In the genomic region with DNA sequence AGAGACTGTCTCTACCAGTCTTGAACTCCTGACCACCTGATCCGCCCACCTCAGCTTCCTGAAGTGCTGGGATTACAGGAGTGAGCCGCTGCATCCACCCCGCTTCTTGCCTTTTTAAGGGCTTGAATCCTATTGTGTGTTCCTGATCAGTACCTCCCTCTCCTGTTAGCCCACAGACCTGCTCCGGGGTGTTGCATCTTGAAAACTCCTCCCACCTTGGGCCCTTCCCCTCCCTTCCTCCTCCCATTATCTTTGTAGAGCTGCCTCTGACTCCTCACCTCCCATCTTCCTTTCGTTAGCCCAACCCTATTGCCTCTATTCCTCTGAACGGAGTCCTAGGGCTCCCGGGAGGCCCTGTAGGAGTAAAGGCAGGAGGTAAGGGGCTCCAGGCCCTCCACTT, we compare ENCODE assay signal across 17 cellular contexts. TPM values are rescaled to one million over a fixed set of nuclear protein-coding genes. Genes with fewer than 3 reads are reported as not detected.
DNase-seq lines count a peak whose midpoint lies in the region; ATAC-seq and TF ChIP-seq lines count a peak whose summit lies in the region.
"Had no signal": no experiment of that assay in that cellular context is flagged by ENCODE, and none has a peak within 500 bp of the region (broad histone marks: within the 10 kb centered on the region; RNA-seq: fewer than 3 reads in every experiment).

No MANE protein-coding gene starts in this region.

- no peaks in the 10 kb centered on the region for H3K27me3 Mint-ChIP-seq in activated T-cell treated with anti-CD3 and anti-CD28 coated beads, Interleukin-2, amount 50 U/mL, for 24 hours
- peaks cover 26% of the 10 kb centered on the region for H3K27me3 Mint-ChIP-seq in activated T-cell treated with anti-CD3 and anti-CD28 coated beads, Interleukin-2, amount 50 U/mL, for 72 hours (ENCODE audit: low read depth)
- H3K27me3 Mint-ChIP-seq in endodermal cell (ENCODE audit: insufficient read depth) = peaks cover 3% of the 10 kb centered on the region
- no peaks in the 10 kb centered on the region for H3K27me3 Mint-ChIP-seq in stimulated activated memory B cell treated with anti-CD40 and anti-IgM and Interleukin-4, amounts not matched to agents 10 μg/mL and 1 μg/mL and 100 μg/mL, for 72 hours
- no peaks in the 10 kb centered on the region for H3K27me3 Mint-ChIP-seq in CD4-positive, alpha-beta memory T cell
- H3K27me3 Mint-ChIP-seq: activated naive CD4-positive, alpha-beta T cell treated with anti-CD3 and anti-CD28 coated beads, Interleukin-2, amount 50 U/mL, for 24 hours had no signal

- TF ChIP-seq CTCF in OCI-LY3 (IDR thresholded peaks at IDR 0.05; ENCODE audit: low read depth, low read length) = no peak
- peak; percentile 35 for TF ChIP-seq CTCF in endodermal cell (conservative IDR thresholded peaks at IDR 0.05)

- H3K9ac ChIP-seq in OCI-LY3 (ENCODE audit: low read length) (peak overlapping the region; percentile 25; the same call in 1 of the 2 replicates), endodermal cell (ENCODE audit: extremely low read depth, low read length, poor library complexity, severe bottlenecking) (no peak overlapping the region)

- intact Hi-C loops in CD4-positive, alpha-beta memory T cell (cut with micrococcal nuclease) = loop anchor here (10.0 kb wide), 1 partner anchor 46 kb away; a partner anchor contains a TSS

- H3K4me3 ChIP-seq in OCI-LY3 (ENCODE audit: low read length) (no peak overlapping the region), endodermal cell (ENCODE audit: low read length) (no peak overlapping the region)
- H3K4me3 ChIP-seq in CD4-positive, alpha-beta memory T cell (ENCODE audit: low read length in 2 of 2) = no peak overlapping the region
- H3K4me3 ChIP-seq: PC-9, SK-N-MC had no signal

- H4K20me1 ChIP-seq in OCI-LY3 (ENCODE audit: insufficient read depth, low read length) = no peaks in the 10 kb centered on the region

- peaks cover 81% of the 10 kb centered on the region for H3K4me1 ChIP-seq in OCI-LY3 (ENCODE audit: low read length)
- H3K4me1 ChIP-seq in endodermal cell (ENCODE audit: control insufficient read depth, insufficient read depth, low read length) = no peaks in the 10 kb centered on the region
- peaks cover 43% of the 10 kb centered on the region for H3K4me1 ChIP-seq in CD4-positive, alpha-beta memory T cell (ENCODE audit: insufficient read depth, low read length)

- H3K4me1 Mint-ChIP-seq in activated T-cell treated with anti-CD3 and anti-CD28 coated beads, Interleukin-2, amount 50 U/mL, for 24 hours (ENCODE audit: low read depth) = peaks cover 71% of the 10 kb centered on the region
- peaks cover 75% of the 10 kb centered on the region for H3K4me1 Mint-ChIP-seq in activated T-cell treated with anti-CD3 and anti-CD28 coated beads, Interleukin-2, amount 50 U/mL, for 72 hours (ENCODE audit: low read depth)
- no peaks in the 10 kb centered on the region for H3K4me1 Mint-ChIP-seq in endodermal cell
- peaks cover 84% of the 10 kb centered on the region for H3K4me1 Mint-ChIP-seq in stimulated activated memory B cell treated with anti-CD40 and anti-IgM and Interleukin-4, amounts not matched to agents 10 μg/mL and 1 μg/mL and 100 μg/mL, for 72 hours
- peaks cover 28 to 62% (median 40%) of the 10 kb centered on the region in 4 donors for H3K4me1 Mint-ChIP-seq in CD4-positive, alpha-beta memory T cell

- H3K36me3 ChIP-seq in OCI-LY3 (replicated peaks; ENCODE audit: low read depth, low read length) (no peaks in the 10 kb centered on the region), endodermal cell (ENCODE audit: control insufficient read depth, insufficient read depth, low read length) (no peaks in the 10 kb centered on the region)
- no peaks in the 10 kb centered on the region for H3K36me3 ChIP-seq in CD4-positive, alpha-beta memory T cell (ENCODE audit: insufficient read depth, low read length)

- H3K27ac ChIP-seq in OCI-LY3 (ENCODE audit: low read length) (peak overlapping the region; percentile 84; the same call in 1 of the 2 replicates), endodermal cell (ENCODE audit: low read depth, low read length) (no peak overlapping the region)
- H3K27ac ChIP-seq in CD4-positive, alpha-beta memory T cell (ENCODE audit: low read depth, low read length) = no peak overlapping the region
- H3K27ac ChIP-seq: PC-9, SK-N-MC had no signal

- H3K4me2 ChIP-seq in OCI-LY3 (ENCODE audit: low read length) = peak overlapping the region; percentile 27; the same call in 1 of the 2 replicates
- H3K4me2 ChIP-seq: PC-9 had no signal

- CTCF ChIA-PET in CD4-positive, alpha-beta memory T cell (lab: Charles Lee; ENCODE audit: partially characterized antibody) = no interaction called here

- no peaks in the 10 kb centered on the region for H3K79me2 ChIP-seq in OCI-LY3 (ENCODE audit: low read length)

- no peaks in the 10 kb centered on the region for H3K36me3 Mint-ChIP-seq in activated T-cell treated with anti-CD3 and anti-CD28 coated beads, Interleukin-2, amount 50 U/mL, for 24 hours (ENCODE audit: low read depth)
- H3K36me3 Mint-ChIP-seq in activated T-cell treated with anti-CD3 and anti-CD28 coated beads, Interleukin-2, amount 50 U/mL, for 72 hours (ENCODE audit: insufficient read depth in 2 of 2) = peaks cover 0 to 3% of the 10 kb centered on the region in 2 donors
- H3K36me3 Mint-ChIP-seq in endodermal cell (ENCODE audit: low read depth) = no peaks in the 10 kb centered on the region
- no peaks in the 10 kb centered on the region for H3K36me3 Mint-ChIP-seq in stimulated activated memory B cell treated with anti-CD40 and anti-IgM and Interleukin-4, amounts not matched to agents 10 μg/mL and 1 μg/mL and 100 μg/mL, for 72 hours
- H3K36me3 Mint-ChIP-seq in CD4-positive, alpha-beta memory T cell = no peaks in the 10 kb centered on the region
- H3K36me3 Mint-ChIP-seq: activated naive CD4-positive, alpha-beta T cell treated with anti-CD3 and anti-CD28 coated beads, Interleukin-2, amount 50 U/mL, for 24 hours had no signal

- 66 to 85% methylated on average over 3 to 7 of the region's 7 CpGs for WGBS in endodermal cell (ENCODE audit: insufficient coverage in 1 of 2, insufficient read length in 1 of 2), 2 experiments

- no peak overlapping the region for H2AFZ ChIP-seq in OCI-LY3 (ENCODE audit: low read depth, low read length)
- H2AFZ ChIP-seq: PC-9 had no signal

- POLR2A ChIA-PET in CD4-positive, alpha-beta memory T cell (lab: Charles Lee; ENCODE audit: partially characterized antibody) = no interaction called here

- no peaks in the 10 kb centered on the region for H3K9me3 ChIP-seq in OCI-LY3 (ENCODE audit: insufficient read depth, low read length)
- H3K9me3 ChIP-seq in endodermal cell (ENCODE audit: control insufficient read depth, low read length) = peaks cover 8% of the 10 kb centered on the region
- no peaks in the 10 kb centered on the region for H3K9me3 ChIP-seq in CD4-positive, alpha-beta memory T cell (ENCODE audit: control insufficient read depth in 1 of 2, low read length in 2 of 2)

- no peaks in the 10 kb centered on the region for H3K27me3 ChIP-seq in OCI-LY3 (ENCODE audit: low read depth, low read length)
- no peaks in the 10 kb centered on the region for H3K27me3 ChIP-seq in endodermal cell (ENCODE audit: control insufficient read depth, insufficient read depth, low read length, poor library complexity, severe bottlenecking)
- no peaks in the 10 kb centered on the region for H3K27me3 ChIP-seq in CD4-positive, alpha-beta memory T cell (ENCODE audit: insufficient read depth, low read length)

- no peak for ATAC-seq in activated T-cell treated with anti-CD3 and anti-CD28 coated beads, Interleukin-2, amount 50 U/mL, for 72 hours (replicated peaks in 1 of 2)
- no peak for ATAC-seq in stimulated activated memory B cell treated with anti-CD40 and anti-IgM and Interleukin-4, amounts not matched to agents 10 μg/mL and 1 μg/mL and 100 μg/mL, for 72 hours
- ATAC-seq in HG03521 (IDR thresholded peaks at IDR 0.05; ENCODE audit: unreplicated experiment) = no peak

- no peaks in the 10 kb centered on the region for H3K9me3 Mint-ChIP-seq in activated T-cell treated with anti-CD3 and anti-CD28 coated beads, Interleukin-2, amount 50 U/mL, for 24 hours
- H3K9me3 Mint-ChIP-seq in activated T-cell treated with anti-CD3 and anti-CD28 coated beads, Interleukin-2, amount 50 U/mL, for 72 hours = peaks cover 0 to 1% of the 10 kb centered on the region in 2 donors
- H3K9me3 Mint-ChIP-seq in endodermal cell = peaks cover 6% of the 10 kb centered on the region
- no peaks in the 10 kb centered on the region for H3K9me3 Mint-ChIP-seq in stimulated activated memory B cell treated with anti-CD40 and anti-IgM and Interleukin-4, amounts not matched to agents 10 μg/mL and 1 μg/mL and 100 μg/mL, for 72 hours
- no peaks in the 10 kb centered on the region for H3K9me3 Mint-ChIP-seq in CD4-positive, alpha-beta memory T cell
- H3K9me3 Mint-ChIP-seq: activated naive CD4-positive, alpha-beta T cell treated with anti-CD3 and anti-CD28 coated beads, Interleukin-2, amount 50 U/mL, for 24 hours had no signal

- peak overlapping the region; percentile 22 for H3K27ac Mint-ChIP-seq in activated T-cell treated with anti-CD3 and anti-CD28 coated beads, Interleukin-2, amount 50 U/mL, for 24 hours
- H3K27ac Mint-ChIP-seq in activated T-cell treated with anti-CD3 and anti-CD28 coated beads, Interleukin-2, amount 50 U/mL, for 72 hours = no peak overlapping the region
- H3K27ac Mint-ChIP-seq in endodermal cell = no peak overlapping the region
- peak overlapping the region; percentile 74 for H3K27ac Mint-ChIP-seq in stimulated activated memory B cell treated with anti-CD40 and anti-IgM and Interleukin-4, amounts not matched to agents 10 μg/mL and 1 μg/mL and 100 μg/mL, for 72 hours
- H3K27ac Mint-ChIP-seq in CD4-positive, alpha-beta memory T cell = peak overlapping the region in 2 of 7 donors; percentile 43 to 61
- H3K27ac Mint-ChIP-seq: activated naive CD4-positive, alpha-beta T cell treated with anti-CD3 and anti-CD28 coated beads, Interleukin-2, amount 50 U/mL, for 24 hours had no signal

- DNase-seq in activated T-cell treated with anti-CD3 and anti-CD28 coated beads, Interleukin-2, amount 50 U/mL, for 24 hours = no peak
- no peak for DNase-seq in activated T-cell treated with anti-CD3 and anti-CD28 coated beads, Interleukin-2, amount 50 U/mL, for 72 hours
- DNase-seq in endodermal cell (peak; percentile 84), NK-92 (lab: John Stamatoyannopoulos, UW; ENCODE audit: unreplicated experiment) (no peak)
- DNase-seq in CD4-positive, alpha-beta memory T cell = no peak
- DNase-seq: activated CD8-positive, alpha-beta memory T cell treated with anti-CD3 and anti-CD28 coated beads, Interleukin-2, amount 50 U/mL, for 48 hours; Calu3; IMR-90; mammary epithelial cell; NCI-H1092; NCI-H2227 treated with DMSO at 0.1 percent for 48 hours; PC-9 had no signal

- H3K4me3 Mint-ChIP-seq in activated T-cell treated with anti-CD3 and anti-CD28 coated beads, Interleukin-2, amount 50 U/mL, for 24 hours = no peak overlapping the region
- H3K4me3 Mint-ChIP-seq in activated T-cell treated with anti-CD3 and anti-CD28 coated beads, Interleukin-2, amount 50 U/mL, for 72 hours = no peak overlapping the region
- H3K4me3 Mint-ChIP-seq in endodermal cell = no peak overlapping the region
- no peak overlapping the region for H3K4me3 Mint-ChIP-seq in stimulated activated memory B cell treated with anti-CD40 and anti-IgM and Interleukin-4, amounts not matched to agents 10 μg/mL and 1 μg/mL and 100 μg/mL, for 72 hours
- peak overlapping the region in 2 of 8 donors; percentile 22 to 62 for H3K4me3 Mint-ChIP-seq in CD4-positive, alpha-beta memory T cell
- H3K4me3 Mint-ChIP-seq: activated naive CD4-positive, alpha-beta T cell treated with anti-CD3 and anti-CD28 coated beads, Interleukin-2, amount 50 U/mL, for 24 hours had no signal

RNA-seq across cellular contexts. Expression of a gene that starts 48.5 kb away (rescaled TPM):
- 1 to 10 TPM; 8.1 to 8.5 TPM for total RNA-seq in activated T-cell treated with anti-CD3 and anti-CD28 coated beads, Interleukin-2, amount 50 U/mL, for 72 hours
- total RNA-seq in endodermal cell = 10 to 100 TPM; 17.1 to 32.5 TPM
- polyA plus RNA-seq in endodermal cell (2013, experiment 1 of 2) = 18.7 TPM
- 19.7 TPM for polyA plus RNA-seq in endodermal cell (2013, experiment 2 of 2)
- 10 to 100 TPM in 1 of 2 experiments, 1 to 10 TPM in 1; 9.9 to 11.7 TPM for total RNA-seq in CD4-positive, alpha-beta memory T cell
- 1 to 10 TPM; 3.8 to 7.1 TPM for polyA plus RNA-seq in CD4-positive, alpha-beta memory T cell

Comparison
In these comparisons a context has a peak if more than half of its experiments do, and no peak if none do; other contexts are left out.
1. H3K27ac Mint-ChIP-seq: peak in activated T-cell treated with anti-CD3 and anti-CD28 coated beads, Interleukin-2, amount 50 U/mL, for 24 hours (single experiment) and stimulated activated memory B cell treated with anti-CD40 and anti-IgM and Interleukin-4, amounts not matched to agents 10 μg/mL and 1 μg/mL and 100 μg/mL, for 72 hours (single experiment); none in activated T-cell treated with anti-CD3 and anti-CD28 coated beads, Interleukin-2, amount 50 U/mL, for 72 hours (single experiment) and endodermal cell (single experiment).